ENCODE assay signal across 8 cellular contexts in genomic region chrX:72181178-72182125, GRCh38. TPM values are rescaled to one million over a fixed set of nuclear protein-coding genes. Genes with fewer than 3 reads are reported as not detected.
DNase-seq lines count a peak whose midpoint lies in the region; ATAC-seq and TF ChIP-seq lines count a peak whose summit lies in the region.

PIN4 (plus strand) TSS chrX:72181757; CDS start chrX:72181786, 29 bp downstream.

- TF ChIP-seq CTCF in omental fat pad (IDR thresholded peaks at IDR 0.05) (no peak), thoracic aorta (IDR thresholded peaks at IDR 0.05) (no peak)

- ATAC-seq in HG02588 (IDR thresholded peaks at IDR 0.05; ENCODE audit: unreplicated experiment) (peak; percentile 97), omental fat pad (ENCODE audit: low FRiP score) (peak; percentile 99), thoracic aorta (ENCODE audit: insufficient number of reproducible peaks, low FRiP score, low read depth) (peak; percentile 97)

- peak; percentile 91 for DNase-seq in GM04504 (ENCODE audit: low read depth)
- peak; percentile 95 for DNase-seq in NCI-H1048 (lab: John Stamatoyannopoulos, UW)
- DNase-seq in SK-N-MC (ENCODE audit: low read depth, low spot score): peak; percentile 90
- peak; percentile 84 for DNase-seq in activated naive CD4-positive, alpha-beta T cell treated with anti-CD3 and anti-CD28 coated beads, Interleukin-2, amount 50 U/mL, for 16 hours
- DNase-seq in glomerular endothelial cell (ENCODE audit: extremely low read depth, low read depth, low spot score): peak; percentile 75
- peak; percentile 43 for DNase-seq in omental fat pad (ENCODE audit: low spot score)
- DNase-seq in thoracic aorta (ENCODE audit: low spot score): peak; percentile 71

- no peaks in the 10 kb centered on the region for H3K36me3 ChIP-seq in SK-N-MC (ENCODE audit: insufficient read depth, low read length)
- H3K36me3 ChIP-seq in thoracic aorta: no peaks in the 10 kb centered on the region

- peaks cover 4 to 14% of the 10 kb centered on the region in 2 donors for H3K4me1 ChIP-seq in thoracic aorta (ENCODE audit: control insufficient read depth in 1 of 2, low read depth in 2 of 2)

- H3K27ac ChIP-seq in SK-N-MC: peak within 1 kb of the TSS; percentile 90
- H3K27ac ChIP-seq in thoracic aorta: peak within 1 kb of the TSS; percentile 58 to 71

- H3K9me3 ChIP-seq in SK-N-MC (ENCODE audit: low read depth, low read length) (no peaks in the 10 kb centered on the region), thoracic aorta (no peaks in the 10 kb centered on the region)

- H3K4me3 ChIP-seq in SK-N-MC (peak within 1 kb of the TSS; percentile 90), thoracic aorta (peak within 1 kb of the TSS; percentile 75)

- no peaks in the 10 kb centered on the region for H3K27me3 ChIP-seq in thoracic aorta (replicated peaks; ENCODE audit: insufficient read depth)

- peak within 1 kb of the TSS; percentile 95 for H3K9ac ChIP-seq in SK-N-MC (ENCODE audit: insufficient read length)

RNA-seq across cellular contexts. Expression of gene PIN4, which starts in this region (rescaled TPM):
- 11.3 and 14.6 TPM in 2 replicates for total RNA-seq in glomerular endothelial cell
- total RNA-seq in omental fat pad: 10 to 100 TPM in 1 of 4 donors, 1 to 10 TPM in 3; 3.2 to 11.2 (median 4.8) TPM
- 1 to 10 TPM; 3.9 to 5.6 TPM for total RNA-seq in thoracic aorta

Comparison
In these comparisons a context has a peak if more than half of its experiments do, and no peak if none do; other contexts are left out.
1. Peak in every context shown above with its lines: DNase-seq, ATAC-seq, H3K4me3 ChIP-seq and H3K27ac ChIP-seq.
2. DNase-seq: peak in every context shown above with its lines; median percentile 95 in NCI-H1048; 91 in GM04504; 90 in SK-N-MC; 84 in activated naive CD4-positive, alpha-beta T cell treated with anti-CD3 and anti-CD28 coated beads, Interleukin-2, amount 50 U/mL, for 16 hours; 75 in glomerular endothelial cell; 71 in thoracic aorta; 43 in omental fat pad.